Comparison of ENCODE assay signal across 8 cellular contexts in the genomic region with DNA sequence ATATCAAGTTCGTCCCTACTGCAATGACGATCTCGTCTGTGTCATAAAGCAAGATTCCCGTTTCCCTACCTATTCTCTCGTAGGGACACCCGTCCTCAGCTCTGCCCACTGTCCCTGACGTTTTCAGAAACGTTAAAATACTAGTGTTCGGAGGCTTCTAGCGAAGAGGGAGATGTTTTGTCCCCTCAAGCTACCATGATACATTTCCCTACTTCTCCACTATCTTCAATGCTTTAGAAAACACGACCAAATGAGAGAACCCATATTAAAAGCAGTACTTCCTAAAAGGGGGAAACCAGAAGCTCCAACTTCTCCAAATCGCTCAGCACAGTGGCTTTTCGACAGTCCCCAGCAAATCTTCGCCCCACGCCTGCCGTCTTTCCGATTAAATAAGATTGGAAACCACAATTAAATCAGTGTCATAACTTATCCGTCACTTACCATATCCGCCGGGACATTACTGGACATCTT. TPM values are rescaled to one million over a fixed set of nuclear protein-coding genes. Genes with fewer than 3 reads are reported as not detected.
A peak's percentile ranks its signal among the peaks of the same experiment; 100 is the strongest.
DNase-seq lines count a peak whose midpoint lies in the region; ATAC-seq lines count a peak whose summit lies in the region.

No MANE protein-coding gene starts in this region.

- H3K36me3 ChIP-seq in rectal smooth muscle tissue (ENCODE audit: control insufficient read depth, insufficient read depth, low read length) = no peaks in the 10 kb centered on the region

- peak overlapping the region; percentile 89 for H3K4me3 Mint-ChIP-seq in activated CD8-positive, alpha-beta memory T cell treated with anti-CD3 and anti-CD28 coated beads, Interleukin-2, amount 10 ng/mL, durations not matched to agents 7 days and 5 days

- H3K27ac Mint-ChIP-seq in activated CD8-positive, alpha-beta memory T cell treated with anti-CD3 and anti-CD28 coated beads, Interleukin-2, amount 10 ng/mL, durations not matched to agents 7 days and 5 days = peak overlapping the region; percentile 85
- H3K27ac Mint-ChIP-seq in activated naive CD4-positive, alpha-beta T cell treated with anti-CD3 and anti-CD28 coated beads, Interleukin-2, amount 50 U/mL, for 72 hours = peak overlapping the region; percentile 92 to 95

- no peak for ATAC-seq in activated CD8-positive, alpha-beta memory T cell treated with anti-CD3 and anti-CD28 coated beads, Interleukin-2, amount 10 ng/mL, durations not matched to agents 7 days and 5 days
- ATAC-seq in activated naive CD4-positive, alpha-beta T cell treated with anti-CD3 and anti-CD28 coated beads, Interleukin-2, amount 50 U/mL, for 72 hours = peak; percentile 25 to 31
- ATAC-seq in right cardiac atrium = no peak
- ATAC-seq in GM21423 (IDR thresholded peaks at IDR 0.05; ENCODE audit: unreplicated experiment) = no peak

- H3K9me3 ChIP-seq in right cardiac atrium (ENCODE audit: control insufficient read depth, low read length) = no peaks in the 10 kb centered on the region

- H3K36me3 Mint-ChIP-seq in activated CD8-positive, alpha-beta memory T cell treated with anti-CD3 and anti-CD28 coated beads, Interleukin-2, amount 10 ng/mL, durations not matched to agents 7 days and 5 days = peaks cover 9% of the 10 kb centered on the region
- peaks cover 17 to 21% of the 10 kb centered on the region in 2 donors for H3K36me3 Mint-ChIP-seq in activated naive CD4-positive, alpha-beta T cell treated with anti-CD3 and anti-CD28 coated beads, Interleukin-2, amount 50 U/mL, for 72 hours

- WGBS in right cardiac atrium = under 1% methylated on average over 20 of the region's 20 CpGs

- H3K9me3 Mint-ChIP-seq in activated CD8-positive, alpha-beta memory T cell treated with anti-CD3 and anti-CD28 coated beads, Interleukin-2, amount 10 ng/mL, durations not matched to agents 7 days and 5 days (ENCODE audit: low read depth) = no peaks in the 10 kb centered on the region
- H3K9me3 Mint-ChIP-seq in activated naive CD4-positive, alpha-beta T cell treated with anti-CD3 and anti-CD28 coated beads, Interleukin-2, amount 50 U/mL, for 72 hours = no peaks in the 10 kb centered on the region

- H3K4me1 Mint-ChIP-seq in activated CD8-positive, alpha-beta memory T cell treated with anti-CD3 and anti-CD28 coated beads, Interleukin-2, amount 10 ng/mL, durations not matched to agents 7 days and 5 days = peaks cover 36% of the 10 kb centered on the region

- peak overlapping the region; percentile 98 for H3K27ac ChIP-seq in right cardiac atrium (ENCODE audit: low read length)
- peak overlapping the region; percentile 96 for H3K27ac ChIP-seq in rectal smooth muscle tissue (ENCODE audit: low read depth, low read length)

- H3K27me3 ChIP-seq in right cardiac atrium (ENCODE audit: control insufficient read depth, insufficient read depth) (no peaks in the 10 kb centered on the region), rectal smooth muscle tissue (ENCODE audit: control insufficient read depth, insufficient read depth, low read length) (no peaks in the 10 kb centered on the region)

- peak overlapping the region; percentile 79 for H3K9ac ChIP-seq in rectal smooth muscle tissue (ENCODE audit: low read length)

- H3K4me1 ChIP-seq in right cardiac atrium (ENCODE audit: control insufficient read depth, insufficient read depth, low read length) = no peaks in the 10 kb centered on the region
- peaks cover 11% of the 10 kb centered on the region for H3K4me1 ChIP-seq in rectal smooth muscle tissue (ENCODE audit: control insufficient read depth, insufficient read depth, low read length)

- intact Hi-C loops in right cardiac atrium (cut with DNase I) (loop anchor here in 3 of 4 donors (5.0 to 10.0 kb wide), 4 partner anchors 54 to 344 kb away; no protein-coding TSS in a partner anchor), posterior vena cava (cut with DNase I) (loop anchor here in 1 of 2 donors (10.0 kb wide), 1 partner anchor 266 kb away; no protein-coding TSS in a partner anchor)

- peak; percentile 50 for DNase-seq in activated CD8-positive, alpha-beta memory T cell treated with anti-CD3 and anti-CD28 coated beads, Interleukin-2, amount 10 ng/mL, durations not matched to agents 7 days and 5 days
- DNase-seq in activated CD8-positive, alpha-beta memory T cell treated with anti-CD3 and anti-CD28 coated beads for 24 hours = no peak
- DNase-seq in NOMO-1 treated with dmso at 0.1 percent for 144 hours (lab: John Stamatoyannopoulos, UW; ENCODE audit: unreplicated experiment) = peak; percentile 40
- peak in 1 of 2 donors; percentile 30 for DNase-seq in activated naive CD4-positive, alpha-beta T cell treated with anti-CD3 and anti-CD28 coated beads, Interleukin-2, amount 50 U/mL, for 72 hours (ENCODE audit: low spot score in 2 of 2)
- DNase-seq in right cardiac atrium = peak in 1 of 3 donors; percentile 43
- DNase-seq in posterior vena cava (ENCODE audit: low spot score) = no peak

- H3K27me3 Mint-ChIP-seq in activated CD8-positive, alpha-beta memory T cell treated with anti-CD3 and anti-CD28 coated beads, Interleukin-2, amount 10 ng/mL, durations not matched to agents 7 days and 5 days = no peaks in the 10 kb centered on the region

- CTCF ChIA-PET in activated CD8-positive, alpha-beta memory T cell treated with anti-CD3 and anti-CD28 coated beads, Interleukin-2, amount 10 ng/mL, durations not matched to agents 7 days and 5 days (lab: Charles Lee) = interaction anchor here (0.9 to 5.7 kb wide), 6 partner anchors 44 to 265 kb away, joined by 3 to 103 read pairs (median 4); no protein-coding TSS in a partner anchor

- peak overlapping the region; percentile 88 for H3K4me3 ChIP-seq in right cardiac atrium (ENCODE audit: low read length)
- H3K4me3 ChIP-seq in rectal smooth muscle tissue (ENCODE audit: low read length) = peak overlapping the region; percentile 86

RNA-seq across cellular contexts. Expression of gene UBL3, which starts 1.3 kb away (rescaled TPM):
- total RNA-seq in activated CD8-positive, alpha-beta memory T cell treated with anti-CD3 and anti-CD28 coated beads, Interleukin-2, amount 10 ng/mL, durations not matched to agents 7 days and 5 days = 10 to 100 TPM in 1 of 2 experiments, 1 to 10 TPM in 1; 9.6 to 10.2 TPM
- total RNA-seq in activated naive CD4-positive, alpha-beta T cell treated with anti-CD3 and anti-CD28 coated beads, Interleukin-2, amount 50 U/mL, for 72 hours = 1 to 10 TPM; 7.3 to 8.7 TPM
- 10 to 100 TPM; 23.5 to 25.8 (median 24.9) TPM for total RNA-seq in right cardiac atrium
- polyA plus RNA-seq in right cardiac atrium = 15.8 TPM
- total RNA-seq in posterior vena cava = 10 to 100 TPM; 29.6 to 32.9 TPM

Comparison
In these comparisons a context has a peak if more than half of its experiments do, and no peak if none do; other contexts are left out.
1. DNase-seq: peak in activated CD8-positive, alpha-beta memory T cell treated with anti-CD3 and anti-CD28 coated beads, Interleukin-2, amount 10 ng/mL, durations not matched to agents 7 days and 5 days (single experiment) and NOMO-1 treated with dmso at 0.1 percent for 144 hours (single experiment); none in activated CD8-positive, alpha-beta memory T cell treated with anti-CD3 and anti-CD28 coated beads for 24 hours (single experiment) and posterior vena cava (single experiment).
2. ATAC-seq: peak in activated naive CD4-positive, alpha-beta T cell treated with anti-CD3 and anti-CD28 coated beads, Interleukin-2, amount 50 U/mL, for 72 hours (2 of 2); none in activated CD8-positive, alpha-beta memory T cell treated with anti-CD3 and anti-CD28 coated beads, Interleukin-2, amount 10 ng/mL, durations not matched to agents 7 days and 5 days (single experiment), right cardiac atrium (0 of 2) and GM21423 (single experiment).